14 cellular contexts compared by ENCODE assay signal in genomic region chr1:69055223-69055622, GRCh38.
DNase-seq lines count a peak whose midpoint lies in the region; ATAC-seq and TF ChIP-seq lines count a peak whose summit lies in the region.
"Had no signal": no experiment of that assay in that cellular context is flagged by ENCODE, and none has a peak within 500 bp of the region (broad histone marks: within the 10 kb centered on the region; RNA-seq: fewer than 3 reads in every experiment).

No MANE protein-coding gene starts in this region.

- H3K27me3 Mint-ChIP-seq in activated T-helper 2 cell treated with anti-CD3 and anti-CD28 coated beads, Interferon-gamma antibody, Interleukin-2, Interleukin-4, amounts not matched to agents 10 μg/mL and 5 μg/mL and 100 μg/mL, durations not matched to agents 14 hours and 24 hours and 36 hours (ENCODE audit: low read depth) = no peaks in the 10 kb centered on the region
- H3K27me3 Mint-ChIP-seq: CD4-positive, alpha-beta memory T cell had no signal

- intact Hi-C loops in posterior cingulate gyrus (cut with DNase I) = no loop called here
- intact Hi-C loops in activated T-helper 2 cell treated with anti-CD3 and anti-CD28 coated beads, Interferon-gamma antibody, Interleukin-2, Interleukin-4, amounts not matched to agents 10 μg/mL and 5 μg/mL and 100 μg/mL, durations not matched to agents 14 hours and 24 hours and 36 hours (cut with micrococcal nuclease) = no loop called here

- H3K9me3 Mint-ChIP-seq in activated T-helper 2 cell treated with anti-CD3 and anti-CD28 coated beads, Interferon-gamma antibody, Interleukin-2, Interleukin-4, amounts not matched to agents 10 μg/mL and 5 μg/mL and 100 μg/mL, durations not matched to agents 14 hours and 24 hours and 36 hours = no peaks in the 10 kb centered on the region

- no peaks in the 10 kb centered on the region for H3K27me3 ChIP-seq in foreskin keratinocyte

- H3K36me3 Mint-ChIP-seq in activated T-helper 2 cell treated with anti-CD3 and anti-CD28 coated beads, Interferon-gamma antibody, Interleukin-2, Interleukin-4, amounts not matched to agents 10 μg/mL and 5 μg/mL and 100 μg/mL, durations not matched to agents 14 hours and 24 hours and 36 hours (ENCODE audit: low read depth) = no peaks in the 10 kb centered on the region
- H3K36me3 Mint-ChIP-seq: CD4-positive, alpha-beta memory T cell had no signal

- no peak overlapping the region for H3K4me3 Mint-ChIP-seq in activated T-helper 2 cell treated with anti-CD3 and anti-CD28 coated beads, Interferon-gamma antibody, Interleukin-2, Interleukin-4, amounts not matched to agents 10 μg/mL and 5 μg/mL and 100 μg/mL, durations not matched to agents 14 hours and 24 hours and 36 hours (ENCODE audit: low read depth)
- H3K4me3 Mint-ChIP-seq: CD4-positive, alpha-beta memory T cell had no signal

- peak overlapping the region; percentile 63 for H3K27ac ChIP-seq in foreskin keratinocyte
- H3K27ac ChIP-seq: left ventricle myocardium inferior had no signal

- H3K27ac Mint-ChIP-seq in activated T-helper 2 cell treated with anti-CD3 and anti-CD28 coated beads, Interferon-gamma antibody, Interleukin-2, Interleukin-4, amounts not matched to agents 10 μg/mL and 5 μg/mL and 100 μg/mL, durations not matched to agents 14 hours and 24 hours and 36 hours = no peak overlapping the region

- DNase-seq in NCI-H748 (lab: John Stamatoyannopoulos, UW; ENCODE audit: unreplicated experiment) = peak; percentile 63
- peak; percentile 79 to 91 for DNase-seq in foreskin keratinocyte
- DNase-seq in T-helper 1 cell = no peak
- DNase-seq in posterior cingulate gyrus = no peak
- no peak for DNase-seq in activated T-helper 2 cell treated with anti-CD3 and anti-CD28 coated beads, Interferon-gamma antibody, Interleukin-2, Interleukin-4, amounts not matched to agents 10 μg/mL and 5 μg/mL and 100 μg/mL, durations not matched to agents 14 hours and 24 hours and 36 hours (ENCODE audit: low spot score)
- DNase-seq: activated T-cell treated with anti-CD3 and anti-CD28 coated beads, Interleukin-2, amount 50 U/mL, for 1 hour; caudate nucleus; CD4-positive, alpha-beta memory T cell; left ventricle myocardium inferior; nucleus accumbens; PC-3 had no signal

- ATAC-seq in GM18858 (IDR thresholded peaks at IDR 0.05; ENCODE audit: unreplicated experiment) (peak; percentile 63), HG02678 (IDR thresholded peaks at IDR 0.05; ENCODE audit: unreplicated experiment) (peak; percentile 37), foreskin keratinocyte (peak; percentile 91), HG02571 (IDR thresholded peaks at IDR 0.05; ENCODE audit: unreplicated experiment) (no peak)
- ATAC-seq: PC-3 had no signal

- H3K4me1 ChIP-seq in foreskin keratinocyte = peaks cover 13% of the 10 kb centered on the region
- H3K4me1 ChIP-seq: left ventricle myocardium inferior had no signal

- H3K4me1 Mint-ChIP-seq in activated T-helper 2 cell treated with anti-CD3 and anti-CD28 coated beads, Interferon-gamma antibody, Interleukin-2, Interleukin-4, amounts not matched to agents 10 μg/mL and 5 μg/mL and 100 μg/mL, durations not matched to agents 14 hours and 24 hours and 36 hours (ENCODE audit: low read depth) = no peaks in the 10 kb centered on the region
- H3K4me1 Mint-ChIP-seq: CD4-positive, alpha-beta memory T cell had no signal

- no peak for TF ChIP-seq CTCF in foreskin keratinocyte (conservative IDR thresholded peaks at IDR 0.05)

Comparison
In these comparisons a context has a peak if more than half of its experiments do, and no peak if none do; other contexts are left out.
1. DNase-seq: peak in NCI-H748 (single experiment) and foreskin keratinocyte (2 of 2); none in T-helper 1 cell (0 of 5), posterior cingulate gyrus (0 of 10) and activated T-helper 2 cell treated with anti-CD3 and anti-CD28 coated beads, Interferon-gamma antibody, Interleukin-2, Interleukin-4, amounts not matched to agents 10 μg/mL and 5 μg/mL and 100 μg/mL, durations not matched to agents 14 hours and 24 hours and 36 hours (single experiment).